In the genomic region with DNA sequence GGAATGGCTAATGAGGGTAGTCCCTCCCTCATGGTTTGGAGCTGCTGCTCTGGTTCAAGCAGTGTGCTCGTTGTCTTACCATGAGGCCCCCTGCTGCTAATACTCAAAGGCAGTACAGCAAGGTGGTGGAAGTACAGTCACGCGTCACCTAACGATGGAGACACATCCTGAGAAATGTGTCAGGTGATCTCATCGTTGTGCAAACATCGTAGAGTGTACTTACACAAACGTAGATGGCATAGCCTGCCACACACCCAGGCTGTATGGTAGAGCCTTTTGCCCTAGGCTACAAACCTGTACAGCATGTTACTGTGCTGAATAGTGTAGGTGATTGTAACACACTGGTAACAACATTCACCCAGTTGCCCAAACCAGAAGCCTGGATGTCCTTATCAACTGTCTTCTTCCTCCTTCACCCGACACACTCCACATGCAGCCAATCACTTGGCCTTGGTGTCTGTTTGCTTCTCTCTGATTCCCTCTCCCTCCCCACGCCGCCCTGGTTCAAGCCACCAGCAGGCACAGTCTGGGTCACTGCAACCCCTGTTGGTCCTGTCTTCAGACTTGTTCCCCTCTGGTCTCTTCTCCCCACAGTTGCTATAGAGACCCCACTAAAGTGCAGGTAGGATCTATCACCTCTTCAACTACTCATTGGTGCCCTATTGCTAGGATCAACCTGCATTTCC, we compare ENCODE assay signal across 23 cellular contexts. TPM values are rescaled to one million over a fixed set of nuclear protein-coding genes. Genes with fewer than 3 reads are reported as not detected.
DNase-seq lines count a peak whose midpoint lies in the region; ATAC-seq and TF ChIP-seq lines count a peak whose summit lies in the region.
"Had no signal": no experiment of that assay in that cellular context is flagged by ENCODE, and none has a peak within 500 bp of the region (broad histone marks: within the 10 kb centered on the region; RNA-seq: fewer than 3 reads in every experiment).

No MANE protein-coding gene starts in this region.

- H3K4me1 Mint-ChIP-seq in CD8-positive, alpha-beta memory T cell = peaks cover 10 to 21% (median 12%) of the 10 kb centered on the region in 3 donors

- H3K36me3 Mint-ChIP-seq in CD8-positive, alpha-beta memory T cell = peaks cover 0 to 5% (median 0%) of the 10 kb centered on the region in 3 donors
- H3K36me3 Mint-ChIP-seq: neural progenitor cell had no signal

- H3K27ac Mint-ChIP-seq in CD8-positive, alpha-beta memory T cell = no peak overlapping the region
- H3K27ac Mint-ChIP-seq: B cell, neural progenitor cell had no signal

- POLR2A ChIA-PET in CD8-positive, alpha-beta memory T cell (lab: Charles Lee) = no interaction called here

- CTCF ChIA-PET in CD8-positive, alpha-beta memory T cell (lab: Charles Lee) = interaction anchor here (2.2 kb wide), 1 partner anchor 7 kb away, joined by 9 read pairs; no protein-coding TSS in a partner anchor

- peaks cover 0 to 10% of the 10 kb centered on the region in 2 donors for H3K4me1 ChIP-seq in left lung
- peaks cover 16% of the 10 kb centered on the region for H3K4me1 ChIP-seq in CD8-positive, alpha-beta memory T cell (ENCODE audit: insufficient read depth, low read length)
- H3K4me1 ChIP-seq: foreskin keratinocyte, neural progenitor cell had no signal

- peaks cover 10 to 16% of the 10 kb centered on the region in 2 donors for H3K27me3 Mint-ChIP-seq in CD8-positive, alpha-beta memory T cell

- H3K9me3 ChIP-seq in left lung = no peaks in the 10 kb centered on the region
- H3K9me3 ChIP-seq in CD8-positive, alpha-beta memory T cell (ENCODE audit: low read length) = no peaks in the 10 kb centered on the region
- H3K9me3 ChIP-seq: SK-N-SH, testis had no signal

- no peak overlapping the region for H3K27ac ChIP-seq in left lung
- no peak overlapping the region for H3K27ac ChIP-seq in CD8-positive, alpha-beta memory T cell (ENCODE audit: low read depth, low read length)
- H3K27ac ChIP-seq: foreskin keratinocyte, neural progenitor cell, testis had no signal

- DNase-seq in DMS153 treated with DMSO at 0.1 percent for 48 hours (lab: John Stamatoyannopoulos, UW; ENCODE audit: unreplicated experiment) (peak; percentile 38), NCI-H146 treated with DMSO at 0.1 percent for 48 hours (lab: John Stamatoyannopoulos, UW; ENCODE audit: unreplicated experiment) (peak; percentile 66), NCI-H774 (lab: John Stamatoyannopoulos, UW) (peak; percentile 51), left lung (no peak), GDM1 (lab: John Stamatoyannopoulos, UW) (no peak)
- DNase-seq in CD8-positive, alpha-beta memory T cell = no peak
- DNase-seq: activated naive CD4-positive, alpha-beta T cell; cortex of kidney; foreskin keratinocyte; NCI-H1092 treated with DMSO at 0.1 percent for 48 hours; NCI-H524 treated with DMSO at 0.1 percent for 48 hours; retina; SK-N-SH; stimulated activated CD4-positive, alpha-beta T cell treated with anti-CD3 and anti-CD28 coated beads, Interleukin-12 subunit alpha, Interleukin-12 subunit beta, amount 100 ng/mL, for 4 hours; T1000; testis had no signal

- H3K4me3 ChIP-seq in left lung = no peak overlapping the region
- H3K4me3 ChIP-seq in CD8-positive, alpha-beta memory T cell (ENCODE audit: low read length) = no peak overlapping the region
- H3K4me3 ChIP-seq: neural progenitor cell, testis had no signal

- intact Hi-C loops in left lung (cut with DNase I) = no loop called here

- H3K36me3 ChIP-seq in left lung = no peaks in the 10 kb centered on the region
- H3K36me3 ChIP-seq in CD8-positive, alpha-beta memory T cell (ENCODE audit: insufficient read depth, low read length) = no peaks in the 10 kb centered on the region
- H3K36me3 ChIP-seq: neural progenitor cell had no signal

- no peak for TF ChIP-seq CTCF in left lung (IDR thresholded peaks at IDR 0.05)

- no peaks in the 10 kb centered on the region for H3K9me3 Mint-ChIP-seq in CD8-positive, alpha-beta memory T cell

- H3K4me3 Mint-ChIP-seq in CD8-positive, alpha-beta memory T cell = no peak overlapping the region
- H3K4me3 Mint-ChIP-seq: B cell, neural progenitor cell had no signal

- ATAC-seq in left lung = peak; percentile 63
- ATAC-seq in GM21786 (IDR thresholded peaks at IDR 0.05; ENCODE audit: unreplicated experiment) = no peak
- ATAC-seq in GM19351 (IDR thresholded peaks at IDR 0.05; ENCODE audit: unreplicated experiment) = no peak
- ATAC-seq: foreskin keratinocyte had no signal

- peaks cover 16 to 60% of the 10 kb centered on the region in 2 donors for H3K27me3 ChIP-seq in left lung
- H3K27me3 ChIP-seq in CD8-positive, alpha-beta memory T cell (ENCODE audit: insufficient read depth, low read length, poor library complexity, severe bottlenecking) = peaks cover 12% of the 10 kb centered on the region
- H3K27me3 ChIP-seq: testis had no signal

RNA-seq across cellular contexts. Expression of a gene that starts 6.0 kb away (rescaled TPM):
- total RNA-seq in left lung = under 1 TPM; 0.42 to 0.50 TPM
- under 1 TPM; 0.24 to 0.35 TPM for total RNA-seq in CD8-positive, alpha-beta memory T cell
- 0.16 TPM for polyA plus RNA-seq in CD8-positive, alpha-beta memory T cell
- total RNA-seq: endothelial cell of umbilical vein, foreskin keratinocyte, HT-29, kidney epithelial cell had no signal
- polyA plus RNA-seq: endothelial cell of umbilical vein, foreskin keratinocyte, SK-N-SH had no signal

Comparison
In these comparisons a context has a peak if more than half of its experiments do, and no peak if none do; other contexts are left out.
1. DNase-seq: peak in DMS153 treated with DMSO at 0.1 percent for 48 hours (single experiment), NCI-H146 treated with DMSO at 0.1 percent for 48 hours (single experiment) and NCI-H774 (single experiment); none in left lung (0 of 2), CD8-positive, alpha-beta memory T cell (0 of 5) and GDM1 (single experiment).